In genomic region chr3:69012111-69012835, GRCh38 we compare ENCODE assay signal across 8 cellular contexts. TPM values are rescaled to one million over a fixed set of nuclear protein-coding genes. Genes with fewer than 3 reads are reported as not detected.
DNase-seq lines count a peak whose midpoint lies in the region; ATAC-seq and TF ChIP-seq lines count a peak whose summit lies in the region.

No MANE protein-coding gene starts in this region.

- H3K27ac ChIP-seq in right atrium auricular region = peak overlapping the region; percentile 97 to 100

- peak; percentile 9 to 43 for DNase-seq in HAP-1 (ENCODE audit: low spot score in 2 of 2)
- DNase-seq in activated naive CD4-positive, alpha-beta T cell treated with anti-CD3 and anti-CD28 coated beads, Interleukin-2, amount 50 U/mL, for 16 hours = peak; percentile 16
- DNase-seq in right atrium auricular region (ENCODE audit: low spot score) = no peak
- DNase-seq in skeletal muscle cell (ENCODE audit: low read depth) = no peak
- DNase-seq in NCI-H1092 (lab: John Stamatoyannopoulos, UW) = no peak
- DNase-seq in stimulated activated naive CD4-positive, alpha-beta T cell (lab: John Stamatoyannopoulos, UW) = no peak

- no peak for ATAC-seq in HG02763 (IDR thresholded peaks at IDR 0.05; ENCODE audit: unreplicated experiment)
- no peak for ATAC-seq in HG03280 (IDR thresholded peaks at IDR 0.05; ENCODE audit: unreplicated experiment)

- TF ChIP-seq CTCF in right atrium auricular region (IDR thresholded peaks at IDR 0.05) = no peak

- H3K4me3 ChIP-seq in HAP-1 (peak overlapping the region; percentile 65), right atrium auricular region (peak overlapping the region; percentile 77 to 84), skeletal muscle cell (ENCODE audit: low read depth, low read length) (peak overlapping the region; percentile 65)

- peaks cover 18% of the 10 kb centered on the region for H3K36me3 ChIP-seq in HAP-1 (replicated peaks)
- peaks cover 14% of the 10 kb centered on the region for H3K36me3 ChIP-seq in right atrium auricular region

- no peaks in the 10 kb centered on the region for H3K27me3 ChIP-seq in HAP-1 (ENCODE audit: low read depth)
- no peaks in the 10 kb centered on the region for H3K27me3 ChIP-seq in right atrium auricular region

- H3K9me3 ChIP-seq in HAP-1 (no peaks in the 10 kb centered on the region), right atrium auricular region (no peaks in the 10 kb centered on the region)

- H3K4me1 ChIP-seq in HAP-1 (peaks cover 36% of the 10 kb centered on the region), right atrium auricular region (peaks cover 0 to 45% of the 10 kb centered on the region in 2 donors)

- in situ Hi-C loops in HAP-1 (cut with MboI; ENCODE audit: low sequenced_read_pairs) = no loop called here

RNA-seq across cellular contexts. Expression of gene EOGT, which starts 1.2 kb away (rescaled TPM):
- 10 to 100 TPM; 59.2 to 60.3 TPM for total RNA-seq in right atrium auricular region

RNA-seq across cellular contexts. Expression of gene TMF1, which starts 39.9 kb away (rescaled TPM):
- 10 to 100 TPM; 15.6 to 21.3 TPM for total RNA-seq in right atrium auricular region

Comparison
In these comparisons a context has a peak if more than half of its experiments do, and no peak if none do; other contexts are left out.
1. DNase-seq: peak in HAP-1 (2 of 2) and activated naive CD4-positive, alpha-beta T cell treated with anti-CD3 and anti-CD28 coated beads, Interleukin-2, amount 50 U/mL, for 16 hours (single experiment); none in right atrium auricular region (single experiment), skeletal muscle cell (single experiment), NCI-H1092 (single experiment) and stimulated activated naive CD4-positive, alpha-beta T cell (0 of 6).
2. Peak in every context shown above with its lines, with median percentiles within 50 percentile points of each other: H3K4me3 ChIP-seq.